Comparison of ENCODE assay signal across 8 cellular contexts in the genomic region with DNA sequence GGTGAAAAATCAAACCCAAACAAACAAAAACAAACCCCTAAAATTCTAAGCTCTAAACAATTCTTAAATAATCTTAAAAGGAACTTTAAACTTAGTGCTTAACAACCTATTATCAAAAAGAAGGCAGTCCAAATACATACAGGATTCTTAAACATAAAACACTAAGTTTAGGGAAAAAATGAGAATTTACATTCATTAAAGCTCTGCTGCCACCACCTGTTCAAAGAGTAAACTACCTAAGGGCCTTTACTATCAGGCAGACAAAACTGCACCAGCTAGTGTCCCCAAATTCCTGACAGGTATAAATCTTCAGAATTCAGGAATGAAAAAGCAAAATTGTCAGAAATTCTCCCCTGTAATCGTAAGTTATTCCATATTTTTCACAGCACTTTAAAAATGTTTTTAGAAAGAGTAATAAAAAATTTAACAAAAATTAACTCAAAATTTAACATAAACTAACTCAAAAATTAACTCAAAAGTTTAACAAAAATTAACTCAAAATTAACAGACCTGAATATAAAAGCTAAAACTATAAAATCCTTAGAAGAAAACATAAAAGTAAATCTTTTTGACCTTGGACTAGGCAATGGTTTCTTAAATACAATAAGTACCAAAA. TPM values are rescaled to one million over a fixed set of nuclear protein-coding genes. Genes with fewer than 3 reads are reported as not detected.
DNase-seq lines count a peak whose midpoint lies in the region; ATAC-seq and TF ChIP-seq lines count a peak whose summit lies in the region.

No MANE protein-coding gene starts in this region.

- no peaks in the 10 kb centered on the region for H3K27me3 ChIP-seq in H7 (ENCODE audit: control insufficient read depth, insufficient read depth, low read length)

- CTCF ChIA-PET in Calu3 (lab: Charles Lee), result interaction anchor here (2.6 kb wide), 1 partner anchor 103 kb away, joined by 21 read pairs; no protein-coding TSS in a partner anchor

- H3K36me3 Mint-ChIP-seq in Calu3 (ENCODE audit: insufficient read depth, unreplicated experiment), result no peaks in the 10 kb centered on the region
- no peaks in the 10 kb centered on the region for H3K36me3 Mint-ChIP-seq in type B pancreatic cell

- peak; percentile 3 for DNase-seq in Calu3
- peak; percentile 16 for DNase-seq in H7
- peak; percentile 20 for DNase-seq in globus pallidus (ENCODE audit: low spot score)
- DNase-seq in type B pancreatic cell (ENCODE audit: extremely low spot score, unreplicated experiment), result no peak
- no peak for DNase-seq in sciatic nerve (ENCODE audit: low spot score)
- DNase-seq in NCI-H2081 treated with DMSO at 0.1 percent for 48 hours (lab: John Stamatoyannopoulos, UW), result no peak

- H3K4me3 Mint-ChIP-seq in Calu3 (ENCODE audit: low read depth, unreplicated experiment) (no peak overlapping the region), type B pancreatic cell (no peak overlapping the region)

- no TSS peak for BruUV-seq in Calu3 (replicated peaks; lab: Mats Ljungman, UMichigan)

- no peaks in the 10 kb centered on the region for H3K36me3 ChIP-seq in H7 (replicated peaks; ENCODE audit: control insufficient read depth, insufficient read depth, low read length)

- peak; percentile 37 for TF ChIP-seq CTCF in Calu3 (IDR thresholded peaks at IDR 0.05; ENCODE audit: unreplicated experiment)
- TF ChIP-seq CTCF in type B pancreatic cell (conservative IDR thresholded peaks at IDR 0.05), result peak; percentile 79

- intact Hi-C loops in Calu3 (cut with micrococcal nuclease; ENCODE audit: unreplicated experiment), result loop anchor here (5.0 kb wide), 3 partner anchors 33 to 103 kb away; no protein-coding TSS in a partner anchor
- intact Hi-C loops in sciatic nerve (cut with DNase I), result loop anchor here (10.0 kb wide), 1 partner anchor 95 kb away; no protein-coding TSS in a partner anchor

- H3K27ac Mint-ChIP-seq in Calu3 (ENCODE audit: unreplicated experiment) (no peak overlapping the region), type B pancreatic cell (no peak overlapping the region)

- H3K27me3 Mint-ChIP-seq in Calu3 (ENCODE audit: unreplicated experiment) (no peaks in the 10 kb centered on the region), type B pancreatic cell (no peaks in the 10 kb centered on the region)

- ATAC-seq in SK-N-SH treated with all-trans-retinoic acid at 6 μM for 48 hours (peak; percentile 76; the same call in 2 of the 3 replicates), sciatic nerve (no peak), HG03378 (IDR thresholded peaks at IDR 0.05; ENCODE audit: unreplicated experiment) (no peak)

- H3K9me3 Mint-ChIP-seq in Calu3 (ENCODE audit: low read depth, unreplicated experiment) (no peaks in the 10 kb centered on the region), type B pancreatic cell (no peaks in the 10 kb centered on the region)

- no peak overlapping the region for H3K4me3 ChIP-seq in H7 (ENCODE audit: insufficient read depth, low read depth, low read length)

- H3K4me1 Mint-ChIP-seq in Calu3 (ENCODE audit: low read depth, unreplicated experiment) (peaks cover 10% of the 10 kb centered on the region), type B pancreatic cell (ENCODE audit: unreplicated experiment) (peaks cover 6% of the 10 kb centered on the region)

TF ChIP-seq in SK-N-SH treated with all-trans-retinoic acid at 6 μM for 48 hours, 23 proteins besides CTCF, POLR2A, EP300 and RAD21:
- TF ChIP-seq, protein P1, sequence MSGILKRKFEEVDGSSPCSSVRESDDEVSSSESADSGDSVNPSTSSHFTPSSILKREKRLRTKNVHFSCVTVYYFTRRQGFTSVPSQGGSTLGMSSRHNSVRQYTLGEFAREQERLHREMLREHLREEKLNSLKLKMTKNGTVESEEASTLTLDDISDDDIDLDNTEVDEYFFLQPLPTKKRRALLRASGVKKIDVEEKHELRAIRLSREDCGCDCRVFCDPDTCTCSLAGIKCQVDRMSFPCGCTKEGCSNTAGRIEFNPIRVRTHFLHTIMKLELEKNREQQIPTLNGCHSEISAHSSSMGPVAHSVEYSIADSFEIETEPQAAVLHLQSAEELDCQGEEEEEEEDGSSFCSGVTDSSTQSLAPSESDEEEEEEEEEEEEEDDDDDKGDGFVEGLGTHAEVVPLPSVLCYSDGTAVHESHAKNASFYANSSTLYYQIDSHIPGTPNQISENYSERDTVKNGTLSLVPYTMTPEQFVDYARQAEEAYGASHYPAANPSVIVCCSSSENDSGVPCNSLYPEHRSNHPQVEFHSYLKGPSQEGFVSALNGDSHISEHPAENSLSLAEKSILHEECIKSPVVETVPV (CRISPR knock-in tag; IDR thresholded peaks at IDR 0.05), result no peak
- TF ChIP-seq RARB (CRISPR knock-in tag; IDR thresholded peaks at IDR 0.05) (no peak), ZC3H10 (CRISPR knock-in tag; IDR thresholded peaks at IDR 0.05) (no peak), BACH2 (CRISPR knock-in tag; IDR thresholded peaks at IDR 0.05; ENCODE audit: borderline replicate concordance) (no peak), ZFP30 (CRISPR knock-in tag; IDR thresholded peaks at IDR 0.05) (no peak), ZNF70 (CRISPR knock-in tag; IDR thresholded peaks at IDR 0.05) (no peak), ESRRG (CRISPR knock-in tag; IDR thresholded peaks at IDR 0.05) (no peak), GLIS3 (CRISPR knock-in tag; IDR thresholded peaks at IDR 0.05) (no peak), ZNF8 (CRISPR knock-in tag; IDR thresholded peaks at IDR 0.05) (no peak), PPARA (CRISPR knock-in tag; IDR thresholded peaks at IDR 0.05; ENCODE audit: borderline replicate concordance) (no peak), ISL1 (CRISPR knock-in tag; IDR thresholded peaks at IDR 0.05) (no peak), ARNTL (CRISPR knock-in tag; IDR thresholded peaks at IDR 0.05; ENCODE audit: borderline replicate concordance, low read depth) (no peak), ZFP3 (CRISPR knock-in tag; IDR thresholded peaks at IDR 0.05) (no peak), TOX (CRISPR knock-in tag; IDR thresholded peaks at IDR 0.05; ENCODE audit: borderline replicate concordance) (no peak)
- TF ChIP-seq, protein P2, sequence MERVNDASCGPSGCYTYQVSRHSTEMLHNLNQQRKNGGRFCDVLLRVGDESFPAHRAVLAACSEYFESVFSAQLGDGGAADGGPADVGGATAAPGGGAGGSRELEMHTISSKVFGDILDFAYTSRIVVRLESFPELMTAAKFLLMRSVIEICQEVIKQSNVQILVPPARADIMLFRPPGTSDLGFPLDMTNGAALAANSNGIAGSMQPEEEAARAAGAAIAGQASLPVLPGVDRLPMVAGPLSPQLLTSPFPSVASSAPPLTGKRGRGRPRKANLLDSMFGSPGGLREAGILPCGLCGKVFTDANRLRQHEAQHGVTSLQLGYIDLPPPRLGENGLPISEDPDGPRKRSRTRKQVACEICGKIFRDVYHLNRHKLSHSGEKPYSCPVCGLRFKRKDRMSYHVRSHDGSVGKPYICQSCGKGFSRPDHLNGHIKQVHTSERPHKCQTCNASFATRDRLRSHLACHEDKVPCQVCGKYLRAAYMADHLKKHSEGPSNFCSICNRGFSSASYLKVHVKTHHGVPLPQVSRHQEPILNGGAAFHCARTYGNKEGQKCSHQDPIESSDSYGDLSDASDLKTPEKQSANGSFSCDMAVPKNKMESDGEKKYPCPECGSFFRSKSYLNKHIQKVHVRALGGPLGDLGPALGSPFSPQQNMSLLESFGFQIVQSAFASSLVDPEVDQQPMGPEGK (CRISPR knock-in tag; IDR thresholded peaks at IDR 0.05; ENCODE audit: borderline replicate concordance), result no peak
- TF ChIP-seq, protein P3, sequence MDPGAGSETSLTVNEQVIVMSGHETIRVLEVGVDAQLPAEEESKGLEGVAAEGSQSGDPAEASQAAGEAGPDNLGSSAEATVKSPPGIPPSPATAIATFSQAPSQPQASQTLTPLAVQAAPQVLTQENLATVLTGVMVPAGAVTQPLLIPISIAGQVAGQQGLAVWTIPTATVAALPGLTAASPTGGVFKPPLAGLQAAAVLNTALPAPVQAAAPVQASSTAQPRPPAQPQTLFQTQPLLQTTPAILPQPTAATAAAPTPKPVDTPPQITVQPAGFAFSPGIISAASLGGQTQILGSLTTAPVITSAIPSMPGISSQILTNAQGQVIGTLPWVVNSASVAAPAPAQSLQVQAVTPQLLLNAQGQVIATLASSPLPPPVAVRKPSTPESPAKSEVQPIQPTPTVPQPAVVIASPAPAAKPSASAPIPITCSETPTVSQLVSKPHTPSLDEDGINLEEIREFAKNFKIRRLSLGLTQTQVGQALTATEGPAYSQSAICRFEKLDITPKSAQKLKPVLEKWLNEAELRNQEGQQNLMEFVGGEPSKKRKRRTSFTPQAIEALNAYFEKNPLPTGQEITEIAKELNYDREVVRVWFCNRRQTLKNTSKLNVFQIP (CRISPR knock-in tag; IDR thresholded peaks at IDR 0.05; ENCODE audit: borderline replicate concordance, low read depth), result no peak
- TF ChIP-seq, protein P4, sequence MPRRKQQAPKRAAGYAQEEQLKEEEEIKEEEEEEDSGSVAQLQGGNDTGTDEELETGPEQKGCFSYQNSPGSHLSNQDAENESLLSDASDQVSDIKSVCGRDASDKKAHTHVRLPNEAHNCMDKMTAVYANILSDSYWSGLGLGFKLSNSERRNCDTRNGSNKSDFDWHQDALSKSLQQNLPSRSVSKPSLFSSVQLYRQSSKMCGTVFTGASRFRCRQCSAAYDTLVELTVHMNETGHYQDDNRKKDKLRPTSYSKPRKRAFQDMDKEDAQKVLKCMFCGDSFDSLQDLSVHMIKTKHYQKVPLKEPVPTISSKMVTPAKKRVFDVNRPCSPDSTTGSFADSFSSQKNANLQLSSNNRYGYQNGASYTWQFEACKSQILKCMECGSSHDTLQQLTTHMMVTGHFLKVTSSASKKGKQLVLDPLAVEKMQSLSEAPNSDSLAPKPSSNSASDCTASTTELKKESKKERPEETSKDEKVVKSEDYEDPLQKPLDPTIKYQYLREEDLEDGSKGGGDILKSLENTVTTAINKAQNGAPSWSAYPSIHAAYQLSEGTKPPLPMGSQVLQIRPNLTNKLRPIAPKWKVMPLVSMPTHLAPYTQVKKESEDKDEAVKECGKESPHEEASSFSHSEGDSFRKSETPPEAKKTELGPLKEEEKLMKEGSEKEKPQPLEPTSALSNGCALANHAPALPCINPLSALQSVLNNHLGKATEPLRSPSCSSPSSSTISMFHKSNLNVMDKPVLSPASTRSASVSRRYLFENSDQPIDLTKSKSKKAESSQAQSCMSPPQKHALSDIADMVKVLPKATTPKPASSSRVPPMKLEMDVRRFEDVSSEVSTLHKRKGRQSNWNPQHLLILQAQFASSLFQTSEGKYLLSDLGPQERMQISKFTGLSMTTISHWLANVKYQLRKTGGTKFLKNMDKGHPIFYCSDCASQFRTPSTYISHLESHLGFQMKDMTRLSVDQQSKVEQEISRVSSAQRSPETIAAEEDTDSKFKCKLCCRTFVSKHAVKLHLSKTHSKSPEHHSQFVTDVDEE (CRISPR knock-in tag; IDR thresholded peaks at IDR 0.05), result no peak

RNA-seq across cellular contexts. Expression of a gene that starts 55.1 kb away (rescaled TPM):
- total RNA-seq in Calu3 (2022) (44.4 and 45.0 TPM in 2 replicates), type B pancreatic cell (ENCODE audit: low replicate concordance) (31.7 and 32.1 TPM in 2 replicates), sciatic nerve (55.2 TPM)
- 15.2 and 21.1 TPM in 2 replicates for total RNA-seq in H7 (2014; rRNA removed; shearing (Covaris generic))

Comparison
In these comparisons a context has a peak if more than half of its experiments do, and no peak if none do; other contexts are left out.
1. DNase-seq: peak in Calu3 (single experiment), H7 (single experiment) and globus pallidus (single experiment); none in type B pancreatic cell (single experiment), sciatic nerve (single experiment) and NCI-H2081 treated with DMSO at 0.1 percent for 48 hours (single experiment).